ENCODE assay signal across 9 cellular contexts in the genomic region with DNA sequence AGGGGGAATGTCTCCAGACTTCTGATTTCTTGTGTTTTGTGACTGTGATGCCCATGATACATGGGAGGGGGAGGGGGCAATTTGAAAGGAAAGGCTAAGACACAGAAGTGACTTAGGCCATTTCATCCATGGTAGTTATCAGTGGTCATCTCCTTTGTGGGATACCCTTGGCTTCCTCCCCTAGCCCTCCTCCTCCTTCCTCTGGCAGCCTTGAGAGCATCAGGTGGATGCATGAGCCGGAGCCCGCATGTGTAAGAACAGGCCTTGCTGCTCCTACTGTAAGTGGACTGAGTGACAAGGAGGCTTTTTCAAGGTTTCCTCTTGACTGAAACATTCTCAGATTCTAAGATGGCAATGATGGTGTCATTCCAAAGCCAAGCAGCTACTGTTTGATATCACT. TPM values are rescaled to one million over a fixed set of nuclear protein-coding genes. Genes with fewer than 3 reads are reported as not detected.
DNase-seq lines count a peak whose midpoint lies in the region; ATAC-seq and TF ChIP-seq lines count a peak whose summit lies in the region.
"Had no signal": no experiment of that assay in that cellular context is flagged by ENCODE, and none has a peak within 500 bp of the region (broad histone marks: within the 10 kb centered on the region; RNA-seq: fewer than 3 reads in every experiment).

No MANE protein-coding gene starts in this region.

- CTCF ChIA-PET in CD8-positive, alpha-beta memory T cell (lab: Charles Lee) = interaction anchor here (1.1 to 1.6 kb wide), 3 partner anchors 11 to 210 kb away, joined by 3 to 5 read pairs (median 4); no protein-coding TSS in a partner anchor

- peak overlapping the region; percentile 24 to 97 (median 96) for H3K27ac Mint-ChIP-seq in CD8-positive, alpha-beta memory T cell
- H3K27ac Mint-ChIP-seq in IgD-negative memory B cell (peak overlapping the region; percentile 87 to 100 (median 98)), brain (peak overlapping the region; percentile 59 to 96 (median 89))
- peak overlapping the region; percentile 91 to 94 for H3K27ac Mint-ChIP-seq in natural killer cell treated with Interleukin-12 subunit alpha and Interleukin-12 subunit beta and Interleukin-15 and Interleukin-18, amount 100 ng/mL, for 72 hours

- H3K4me1 Mint-ChIP-seq in CD8-positive, alpha-beta memory T cell = peaks cover 38 to 57% (median 56%) of the 10 kb centered on the region in 3 donors
- H3K4me1 Mint-ChIP-seq in IgD-negative memory B cell = peaks cover 28 to 44% (median 43%) of the 10 kb centered on the region in 3 donors
- H3K4me1 Mint-ChIP-seq in brain = peaks cover 22% of the 10 kb centered on the region
- peaks cover 38 to 43% of the 10 kb centered on the region in 2 donors for H3K4me1 Mint-ChIP-seq in natural killer cell treated with Interleukin-12 subunit alpha and Interleukin-12 subunit beta and Interleukin-15 and Interleukin-18, amount 100 ng/mL, for 72 hours (ENCODE audit: low read depth in 2 of 2)

- no peaks in the 10 kb centered on the region for H3K36me3 ChIP-seq in CD8-positive, alpha-beta memory T cell (ENCODE audit: insufficient read depth, low read length)

- DNase-seq in CD8-positive, alpha-beta memory T cell = no peak
- DNase-seq in natural killer cell treated with Interleukin-12 subunit alpha and Interleukin-12 subunit beta and Interleukin-15 and Interleukin-18, amount 100 ng/mL, for 72 hours (ENCODE audit: low spot score) = no peak
- no peak for DNase-seq in omental fat pad (ENCODE audit: low spot score)
- no peak for DNase-seq in NCI-H1105 treated with DMSO at 0.1 percent for 48 hours (lab: John Stamatoyannopoulos, UW)
- no peak for DNase-seq in NCI-H774 (lab: John Stamatoyannopoulos, UW)
- DNase-seq: NCI-H2081 treated with DMSO at 0.1 percent for 48 hours had no signal

- POLR2A ChIA-PET in CD8-positive, alpha-beta memory T cell (lab: Charles Lee) = interaction anchor here (0.6 to 0.9 kb wide), 2 partner anchors 9 to 62 kb away, joined by 3 to 4 read pairs; no protein-coding TSS in a partner anchor

- no peak for ATAC-seq in natural killer cell treated with Interleukin-12 subunit alpha and Interleukin-12 subunit beta and Interleukin-15 and Interleukin-18, amount 100 ng/mL, for 72 hours
- no peak for ATAC-seq in HG03520 (IDR thresholded peaks at IDR 0.05; ENCODE audit: unreplicated experiment)
- ATAC-seq in omental fat pad (ENCODE audit: low FRiP score) = no peak

- no peaks in the 10 kb centered on the region for H3K9me3 Mint-ChIP-seq in CD8-positive, alpha-beta memory T cell
- H3K9me3 Mint-ChIP-seq in IgD-negative memory B cell (no peaks in the 10 kb centered on the region), brain (no peaks in the 10 kb centered on the region)
- H3K9me3 Mint-ChIP-seq in natural killer cell treated with Interleukin-12 subunit alpha and Interleukin-12 subunit beta and Interleukin-15 and Interleukin-18, amount 100 ng/mL, for 72 hours = no peaks in the 10 kb centered on the region

- peaks cover 0 to 19% (median 11%) of the 10 kb centered on the region in 3 donors for H3K36me3 Mint-ChIP-seq in CD8-positive, alpha-beta memory T cell
- peaks cover 12% of the 10 kb centered on the region for H3K36me3 Mint-ChIP-seq in IgD-negative memory B cell
- peaks cover 5% of the 10 kb centered on the region for H3K36me3 Mint-ChIP-seq in brain
- peaks cover 29% of the 10 kb centered on the region for H3K36me3 Mint-ChIP-seq in natural killer cell treated with Interleukin-12 subunit alpha and Interleukin-12 subunit beta and Interleukin-15 and Interleukin-18, amount 100 ng/mL, for 72 hours

- H3K27me3 ChIP-seq in CD8-positive, alpha-beta memory T cell (ENCODE audit: insufficient read depth, low read length, poor library complexity, severe bottlenecking) = no peaks in the 10 kb centered on the region

- H3K27me3 Mint-ChIP-seq in CD8-positive, alpha-beta memory T cell = peaks cover 0 to 3% of the 10 kb centered on the region in 2 donors
- H3K27me3 Mint-ChIP-seq in IgD-negative memory B cell (no peaks in the 10 kb centered on the region), brain (peaks cover 18% of the 10 kb centered on the region)
- H3K27me3 Mint-ChIP-seq in natural killer cell treated with Interleukin-12 subunit alpha and Interleukin-12 subunit beta and Interleukin-15 and Interleukin-18, amount 100 ng/mL, for 72 hours = no peaks in the 10 kb centered on the region

- H3K4me1 ChIP-seq in CD8-positive, alpha-beta memory T cell (ENCODE audit: insufficient read depth, low read length) = peaks cover 14% of the 10 kb centered on the region

- H3K9me3 ChIP-seq in CD8-positive, alpha-beta memory T cell (ENCODE audit: low read length) = no peaks in the 10 kb centered on the region

- TF ChIP-seq CTCF in brain (conservative IDR thresholded peaks at IDR 0.05) (no peak), omental fat pad (IDR thresholded peaks at IDR 0.05) (no peak)

- H3K4me3 ChIP-seq in CD8-positive, alpha-beta memory T cell (ENCODE audit: low read length) = peak overlapping the region; percentile 72

- peak overlapping the region; percentile 91 to 97 (median 93) for H3K4me3 Mint-ChIP-seq in CD8-positive, alpha-beta memory T cell
- H3K4me3 Mint-ChIP-seq in IgD-negative memory B cell (peak overlapping the region; percentile 94 to 100 (median 98)), brain (peak overlapping the region; percentile 90 to 98 (median 95))
- peak overlapping the region; percentile 98 for H3K4me3 Mint-ChIP-seq in natural killer cell treated with Interleukin-12 subunit alpha and Interleukin-12 subunit beta and Interleukin-15 and Interleukin-18, amount 100 ng/mL, for 72 hours

- H3K27ac ChIP-seq in CD8-positive, alpha-beta memory T cell (ENCODE audit: low read depth, low read length) = peak overlapping the region; percentile 76

RNA-seq across cellular contexts. Expression of gene CD83, which starts 0.9 kb away (rescaled TPM):
- 10 to 100 TPM; 53.3 to 56.2 TPM for total RNA-seq in CD8-positive, alpha-beta memory T cell
- polyA plus RNA-seq in CD8-positive, alpha-beta memory T cell = 3.2 TPM
- 43.8 TPM for polyA plus RNA-seq in IgD-negative memory B cell
- polyA plus RNA-seq in brain (ENCODE audit: insufficient read depth, low read depth, low replicate concordance) = 7.3 TPM
- 100 to 1,000 TPM in 1 of 2 donors, 10 to 100 TPM in 1; 31.4 to 124 TPM for total RNA-seq in natural killer cell treated with Interleukin-12 subunit alpha and Interleukin-12 subunit beta and Interleukin-15 and Interleukin-18, amount 100 ng/mL, for 72 hours
- total RNA-seq in omental fat pad = 10 to 100 TPM in 2 of 4 donors, 1 to 10 TPM in 2; 4.9 to 20.4 (median 12.4) TPM
